In the genomic region with DNA sequence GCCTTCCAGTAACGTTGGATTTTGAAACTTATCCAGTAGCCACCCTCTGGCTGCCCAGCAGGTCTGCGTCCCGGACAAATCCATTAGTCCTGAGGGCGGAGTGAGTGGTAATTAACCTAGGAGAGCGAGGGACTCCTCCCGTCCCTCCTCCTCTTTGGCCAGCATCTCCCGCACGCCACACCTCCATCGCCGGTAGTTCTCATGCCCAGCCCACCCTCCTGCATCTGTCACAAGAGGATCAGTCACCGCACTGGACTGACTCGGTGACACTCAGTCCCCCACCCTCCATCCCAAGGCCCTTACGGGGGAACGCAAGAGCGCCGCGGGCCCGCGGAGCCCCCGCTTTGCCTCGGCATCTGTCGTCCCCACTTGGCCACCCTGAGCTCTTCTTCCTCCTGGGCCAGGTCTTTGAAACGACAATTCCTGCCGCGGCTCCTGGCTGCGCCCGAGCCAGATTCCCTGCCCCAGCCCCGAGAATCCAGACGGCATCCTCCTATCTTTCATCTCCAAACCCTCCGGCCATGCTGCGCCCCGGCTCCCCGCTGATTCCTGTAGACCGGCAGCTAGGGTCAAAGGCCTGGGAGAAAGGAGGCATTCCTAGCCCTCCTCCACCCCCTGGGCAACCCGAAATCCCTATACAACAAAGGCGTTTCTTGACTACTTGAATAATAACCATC, we compare ENCODE assay signal across 10 cellular contexts.
DNase-seq lines count a peak whose midpoint lies in the region; ATAC-seq and TF ChIP-seq lines count a peak whose summit lies in the region.
"Had no signal": no experiment of that assay in that cellular context is flagged by ENCODE, and none has a peak within 500 bp of the region (broad histone marks: within the 10 kb centered on the region; RNA-seq: fewer than 3 reads in every experiment).

No MANE protein-coding gene starts in this region.

- H3K9ac ChIP-seq in iPS-20b (ENCODE audit: low read depth, low read length): 0 out of 2 replicates have a peak overlapping the region, but pooled peaks have one; percentile 29
- H3K9ac ChIP-seq in smooth muscle cell (ENCODE audit: low read depth): no peak overlapping the region

- TF ChIP-seq CTCF in breast epithelium (IDR thresholded peaks at IDR 0.05) (no peak), smooth muscle cell (IDR thresholded peaks at IDR 0.05; ENCODE audit: borderline replicate concordance, insufficient read depth, poor library complexity, severe bottlenecking) (no peak)

- peaks cover 3% of the 10 kb centered on the region for H3F3A ChIP-seq in smooth muscle cell (ENCODE audit: low read depth)

- H3K4me2 ChIP-seq in smooth muscle cell: peak overlapping the region; percentile 83

- H3K27ac ChIP-seq in breast epithelium (no peak overlapping the region), iPS-20b (ENCODE audit: low read length) (no peak overlapping the region), smooth muscle cell (ENCODE audit: low read depth) (no peak overlapping the region)

- no peaks in the 10 kb centered on the region for H3K79me2 ChIP-seq in smooth muscle cell (ENCODE audit: low read depth)

- ATAC-seq in HG03039 (IDR thresholded peaks at IDR 0.05; ENCODE audit: unreplicated experiment): no peak

- no peaks in the 10 kb centered on the region for H3K9me3 ChIP-seq in breast epithelium
- H3K9me3 ChIP-seq in iPS-20b (ENCODE audit: insufficient read depth, low read depth, low read length): no peaks in the 10 kb centered on the region
- H3K9me3 ChIP-seq in smooth muscle cell (replicated peaks; ENCODE audit: low read depth): no peaks in the 10 kb centered on the region

- 5% methylated on average over 36 of the region's 36 CpGs for WGBS in smooth muscle cell (ENCODE audit: low lambda C conversion rate)

- H3K4me3 ChIP-seq in breast epithelium: peak overlapping the region in 2 of 3 donors; percentile 21 to 57
- H3K4me3 ChIP-seq in iPS-20b (ENCODE audit: low read length): peak overlapping the region; percentile 63
- peak overlapping the region; percentile 31 for H3K4me3 ChIP-seq in smooth muscle cell

- DNase-seq in NCI-H82 (lab: John Stamatoyannopoulos, UW): peak; percentile 23
- DNase-seq in NCI-H82 treated with DMSO at 0.1 percent for 48 hours (lab: John Stamatoyannopoulos, UW; ENCODE audit: unreplicated experiment): no peak
- no peak for DNase-seq in breast epithelium (ENCODE audit: low spot score in 2 of 2)
- DNase-seq in smooth muscle cell (lab: John Stamatoyannopoulos, UW; ENCODE audit: unreplicated experiment): no peak
- no peak for DNase-seq in stimulated activated CD4-positive, alpha-beta T cell treated with anti-CD3 and anti-CD28 coated beads, Interleukin-2, amount 100 ng/mL, for 48 hours
- no peak for DNase-seq in central memory CD4-positive, alpha-beta T cell
- DNase-seq: activated CD4-positive, alpha-beta memory T cell treated with anti-CD3 and anti-CD28 coated beads, Interleukin-2, amount 10 ng/mL, durations not matched to agents 7 days and 5 days; activated naive CD8-positive, alpha-beta T cell treated with anti-CD3 and anti-CD28 coated beads for 36 hours had no signal

- H3K4me1 ChIP-seq in breast epithelium (no peaks in the 10 kb centered on the region), iPS-20b (ENCODE audit: insufficient read depth, low read length) (peaks cover 7% of the 10 kb centered on the region), smooth muscle cell (ENCODE audit: low read depth) (peaks cover 3% of the 10 kb centered on the region)

- H3K36me3 ChIP-seq in breast epithelium (no peaks in the 10 kb centered on the region), iPS-20b (ENCODE audit: insufficient read depth, low read depth, low read length) (no peaks in the 10 kb centered on the region), smooth muscle cell (ENCODE audit: low read depth) (no peaks in the 10 kb centered on the region)

- no peak for TF ChIP-seq POLR2A in breast epithelium (IDR thresholded peaks at IDR 0.05)

- H2AFZ ChIP-seq in smooth muscle cell (ENCODE audit: low read depth): peak overlapping the region; percentile 62

- intact Hi-C loops in breast epithelium (cut with DNase I; ENCODE audit: low total_unique reads): no loop called here

- H3K27me3 ChIP-seq in breast epithelium: no peaks in the 10 kb centered on the region
- H3K27me3 ChIP-seq in iPS-20b (ENCODE audit: insufficient read depth, low read length): no peaks in the 10 kb centered on the region; the same call in 1 of the 2 replicates
- peaks cover 14% of the 10 kb centered on the region for H3K27me3 ChIP-seq in smooth muscle cell (ENCODE audit: low read depth)

- no peaks in the 10 kb centered on the region for H4K20me1 ChIP-seq in smooth muscle cell (ENCODE audit: low read depth)
